ENCODE assay signal across 31 cellular contexts in the genomic region with DNA sequence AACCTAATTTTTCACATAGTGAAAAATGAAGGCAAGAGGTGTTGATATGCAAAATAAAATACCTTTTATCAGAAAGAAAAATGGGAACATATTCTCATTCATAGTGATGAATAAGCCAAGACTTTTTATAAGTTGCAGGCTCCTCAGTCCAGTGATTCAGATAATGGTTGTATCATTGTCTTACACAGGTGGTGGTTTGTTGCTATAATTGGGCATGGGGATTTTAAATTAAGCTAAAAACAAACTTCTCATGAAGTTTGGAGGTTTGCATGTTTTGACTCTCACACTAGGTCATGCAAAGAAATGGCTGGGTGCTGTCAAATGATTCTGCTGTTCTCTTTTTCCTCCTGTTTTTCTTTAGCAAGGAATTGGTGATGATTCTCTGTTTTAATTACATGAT.
"Had no signal": no experiment of that assay in that cellular context is flagged by ENCODE, and none has a peak within 500 bp of the region (broad histone marks: within the 10 kb centered on the region; RNA-seq: fewer than 3 reads in every experiment).

No MANE protein-coding gene starts in this region.

- ATAC-seq: activated CD8-positive, alpha-beta memory T cell treated with anti-CD3 and anti-CD28 coated beads, Interleukin-2, amount 10 ng/mL, durations not matched to agents 7 days and 5 days; Panc1; T-helper 17 cell; WTC11 had no signal

- DNase-seq: activated CD4-positive, alpha-beta T cell treated with anti-CD3 and anti-CD28 coated beads for 1 hour; activated CD4-positive, alpha-beta T cell treated with anti-CD3 and anti-CD28 coated beads, Interleukin-2, amount 10 ng/mL, durations not matched to agents 24 days and 14 days; activated CD4-positive, alpha-beta T cell treated with anti-CD3 and anti-CD28 coated beads, Interleukin-2, amount 50 U/mL, for 48 hours; activated CD8-positive, alpha-beta memory T cell treated with anti-CD3 and anti-CD28 coated beads, Interleukin-2, amount 10 ng/mL, durations not matched to agents 7 days and 5 days; activated effector memory CD4-positive, alpha-beta T cell treated with Interleukin-2 at 50 U/mL for 16 hours; activated naive CD4-positive, alpha-beta T cell; activated T-cell treated with anti-CD3 and anti-CD28 coated beads, Interleukin-2, amount 50 U/mL, for 24 hours; amygdala; cerebellar nuclear complex; MV-4-11; NCI-H1105; NCI-H1436; NCI-H1694 treated with DMSO at 0.1 percent for 48 hours; NCI-H2029 treated with DMSO at 0.1 percent for 48 hours; NCI-H345; NCI-H510A; NCI-H526 treated with DMSO at 0.1 percent for 48 hours; NCI-H82; OCI-M1; SHP77; T-helper 17 cell; T-helper 9 cell had no signal

- H3K27me3 Mint-ChIP-seq: activated CD4-positive, alpha-beta T cell treated with anti-CD3 and anti-CD28 coated beads, Interleukin-2, amount 10 ng/mL, durations not matched to agents 24 days and 14 days; activated CD8-positive, alpha-beta memory T cell treated with anti-CD3 and anti-CD28 coated beads, Interleukin-2, amount 10 ng/mL, durations not matched to agents 7 days and 5 days; activated naive CD8-positive, alpha-beta T cell; activated T-cell treated with anti-CD3 and anti-CD28 coated beads, Interleukin-2, amount 50 U/mL, for 24 hours; brain; T-helper 17 cell had no signal

- H3K9me3 Mint-ChIP-seq: activated CD4-positive, alpha-beta T cell treated with anti-CD3 and anti-CD28 coated beads, Interleukin-2, amount 10 ng/mL, durations not matched to agents 24 days and 14 days; activated T-cell treated with anti-CD3 and anti-CD28 coated beads, Interleukin-2, amount 50 U/mL, for 24 hours; activated T-helper 1 cell treated with anti-CD3 and anti-CD28 coated beads, Interleukin-12 subunit alpha, Interleukin-12 subunit beta, Interleukin-2, Interleukin-4 antibody, amounts not matched to agents 30 ng/mL and 10 ng/mL and 1 ng/mL, durations not matched to agents 14 hours and 24 hours and 36 hours; brain; WTC11 had no signal

- FAIRE-seq: astrocyte had no signal

- H3K4me3 Mint-ChIP-seq: activated CD4-positive, alpha-beta T cell treated with anti-CD3 and anti-CD28 coated beads, Interleukin-2, amount 10 ng/mL, durations not matched to agents 24 days and 14 days; activated CD8-positive, alpha-beta memory T cell treated with anti-CD3 and anti-CD28 coated beads, Interleukin-2, amount 10 ng/mL, durations not matched to agents 7 days and 5 days; activated naive CD8-positive, alpha-beta T cell; activated T-cell treated with anti-CD3 and anti-CD28 coated beads, Interleukin-2, amount 50 U/mL, for 24 hours; activated T-helper 1 cell treated with anti-CD3 and anti-CD28 coated beads, Interleukin-12 subunit alpha, Interleukin-12 subunit beta, Interleukin-2, Interleukin-4 antibody, amounts not matched to agents 30 ng/mL and 10 ng/mL and 1 ng/mL, durations not matched to agents 14 hours and 24 hours and 36 hours; brain; T-helper 17 cell; WTC11 had no signal

- H3K9me3 ChIP-seq: SJSA1 had no signal

- H3K4me3 ChIP-seq: cardiac muscle cell, SJSA1 had no signal

- H3K4me1 Mint-ChIP-seq: activated CD4-positive, alpha-beta T cell treated with anti-CD3 and anti-CD28 coated beads, Interleukin-2, amount 10 ng/mL, durations not matched to agents 24 days and 14 days; activated CD8-positive, alpha-beta memory T cell treated with anti-CD3 and anti-CD28 coated beads, Interleukin-2, amount 10 ng/mL, durations not matched to agents 7 days and 5 days; brain; T-helper 17 cell; WTC11 had no signal

- H3K4me1 ChIP-seq: SJSA1 had no signal

- H3K27ac Mint-ChIP-seq: activated CD4-positive, alpha-beta T cell treated with anti-CD3 and anti-CD28 coated beads, Interleukin-2, amount 10 ng/mL, durations not matched to agents 24 days and 14 days; activated CD8-positive, alpha-beta memory T cell treated with anti-CD3 and anti-CD28 coated beads, Interleukin-2, amount 10 ng/mL, durations not matched to agents 7 days and 5 days; activated naive CD8-positive, alpha-beta T cell; activated T-cell treated with anti-CD3 and anti-CD28 coated beads, Interleukin-2, amount 50 U/mL, for 24 hours; activated T-helper 1 cell treated with anti-CD3 and anti-CD28 coated beads, Interleukin-12 subunit alpha, Interleukin-12 subunit beta, Interleukin-2, Interleukin-4 antibody, amounts not matched to agents 30 ng/mL and 10 ng/mL and 1 ng/mL, durations not matched to agents 14 hours and 24 hours and 36 hours; brain; T-helper 17 cell; WTC11 had no signal

- H3K27ac ChIP-seq: cardiac muscle cell, RWPE1, SJSA1 had no signal

- H3K27me3 ChIP-seq: cardiac muscle cell, SJSA1 had no signal
